ENCODE assay signal across 8 cellular contexts in genomic region chr21:46500224-46500861, GRCh38. TPM values are rescaled to one million over a fixed set of nuclear protein-coding genes. Genes with fewer than 3 reads are reported as not detected.
A peak's percentile ranks its signal among the peaks of the same experiment; 100 is the strongest.
DNase-seq lines count a peak whose midpoint lies in the region; ATAC-seq and TF ChIP-seq lines count a peak whose summit lies in the region.
"Had no signal": no experiment of that assay in that cellular context is flagged by ENCODE, and none has a peak within 500 bp of the region (broad histone marks: within the 10 kb centered on the region; RNA-seq: fewer than 3 reads in every experiment).

No MANE protein-coding gene starts in this region.

- DNase-seq in GM10266 (ENCODE audit: extremely low spot score) (peak; percentile 44), M059J (ENCODE audit: low read depth) (peak; percentile 74), astrocyte of the hippocampus (ENCODE audit: low read depth, low spot score) (peak; percentile 44), SJCRH30 (no peak), inferior parietal cortex (ENCODE audit: extremely low spot score) (no peak)
- DNase-seq: NCI-H524 treated with DMSO at 0.1 percent for 48 hours had no signal

- no peak overlapping the region for H3K4me3 ChIP-seq in neutrophil (ENCODE audit: low read depth in 1 of 2, low read length in 1 of 2)
- H3K4me3 ChIP-seq in SJCRH30: no peak overlapping the region

- H3K9me3 ChIP-seq in neutrophil (no peaks in the 10 kb centered on the region), SJCRH30 (replicated peaks) (no peaks in the 10 kb centered on the region)

- H3K27ac ChIP-seq in neutrophil (peak overlapping the region; percentile 73), SJCRH30 (no peak overlapping the region)

- H3K36me3 ChIP-seq in neutrophil: peaks cover 48% of the 10 kb centered on the region
- H3K36me3 ChIP-seq in SJCRH30: peaks cover 38% of the 10 kb centered on the region

- H3K4me1 ChIP-seq in neutrophil (ENCODE audit: control insufficient read depth in 1 of 2, insufficient read depth in 1 of 2, low read depth in 1 of 2, low read length in 1 of 2) (peaks cover 23 to 29% of the 10 kb centered on the region in 2 experiments), SJCRH30 (no peaks in the 10 kb centered on the region)

- ATAC-seq in HG03469 (IDR thresholded peaks at IDR 0.05; ENCODE audit: unreplicated experiment): no peak

- TF ChIP-seq CTCF in GM10266 (IDR thresholded peaks at IDR 0.05; ENCODE audit: control insufficient read depth, insufficient read depth, low read depth, missing control alignments) (no peak), neutrophil (IDR thresholded peaks at IDR 0.05) (no peak)

- no peaks in the 10 kb centered on the region for H3K27me3 ChIP-seq in neutrophil
- H3K27me3 ChIP-seq in SJCRH30: no peaks in the 10 kb centered on the region

RNA-seq across cellular contexts. Expression of gene DIP2A, which starts 41.7 kb away (rescaled TPM):
- total RNA-seq in M059J (2014; rRNA removed; shearing (Covaris generic)): 9.3 and 20.6 TPM in 2 replicates
- 22.4 and 27.0 TPM in 2 replicates for total RNA-seq in SJCRH30 (2014; rRNA removed; shearing (Covaris generic))

Comparison
In these comparisons a context has a peak if more than half of its experiments do, and no peak if none do; other contexts are left out.
1. DNase-seq: peak in GM10266 (single experiment), M059J (single experiment) and astrocyte of the hippocampus (single experiment); none in SJCRH30 (0 of 2) and inferior parietal cortex (single experiment).